In the genomic region with DNA sequence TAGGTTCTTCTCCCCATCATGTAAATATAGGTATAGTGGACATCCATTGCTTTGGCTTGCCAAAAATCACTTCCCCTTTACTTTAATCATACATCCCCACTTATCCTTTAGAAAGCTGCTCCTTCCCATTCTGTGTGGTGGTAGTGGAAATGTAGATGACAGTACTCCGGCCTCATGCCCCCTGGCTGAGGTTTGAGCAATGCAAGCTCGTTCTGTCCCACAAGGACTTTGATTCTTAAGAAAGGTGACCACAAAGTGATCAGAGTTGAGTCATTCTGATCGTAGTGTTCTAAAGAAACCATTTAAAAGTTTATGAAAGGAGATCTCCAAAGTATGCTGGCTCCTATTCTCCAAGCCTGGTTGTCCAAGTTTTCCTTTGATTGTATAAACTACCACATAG, we compare ENCODE assay signal across 16 cellular contexts.
"Had no signal": no experiment of that assay in that cellular context is flagged by ENCODE, and none has a peak within 500 bp of the region (broad histone marks: within the 10 kb centered on the region; RNA-seq: fewer than 3 reads in every experiment).

No MANE protein-coding gene starts in this region.

- H3K27me3 Mint-ChIP-seq: stimulated activated memory B cell treated with anti-CD40 and anti-IgM and Interleukin-4, amounts not matched to agents 10 μg/mL and 1 μg/mL and 100 μg/mL, for 72 hours had no signal

- H3K27ac ChIP-seq: body of pancreas, coronary artery, esophagus muscularis mucosa, left ventricle myocardium inferior, neutrophil, parathyroid adenoma, transverse colon had no signal

- DNase-seq: activated effector memory CD4-positive, alpha-beta T cell treated with Interleukin-2 at 50 U/mL for 16 hours; activated T-cell treated with anti-CD3 and anti-CD28 coated beads, Interleukin-2, amount 50 U/mL, for 1 hour; body of pancreas; central memory CD4-positive, alpha-beta T cell; hypothalamus; left ventricle myocardium inferior; mucosa of descending colon; naive thymus-derived CD4-positive, alpha-beta T cell; transverse colon had no signal

- H3K27me3 ChIP-seq: body of pancreas, esophagus muscularis mucosa, neutrophil, transverse colon had no signal

- H3K4me3 ChIP-seq: body of pancreas, coronary artery, esophagus muscularis mucosa, left ventricle myocardium inferior, mucosa of descending colon, transverse colon had no signal

- ATAC-seq: activated CD4-positive, CD25-positive, alpha-beta regulatory T cell treated with anti-CD3 and anti-CD28 coated beads, Interleukin-2, amount 50 U/mL, for 24 hours; body of pancreas; mucosa of descending colon; naive thymus-derived CD4-positive, alpha-beta T cell; stimulated activated memory B cell treated with anti-CD40 and anti-IgM and Interleukin-4, amounts not matched to agents 10 μg/mL and 1 μg/mL and 100 μg/mL, for 72 hours had no signal

- H3K27ac Mint-ChIP-seq: activated naive CD4-positive, alpha-beta T cell treated with anti-CD3 and anti-CD28 coated beads, Interleukin-2, amount 50 U/mL, for 72 hours; naive thymus-derived CD4-positive, alpha-beta T cell; stimulated activated memory B cell treated with anti-CD40 and anti-IgM and Interleukin-4, amounts not matched to agents 10 μg/mL and 1 μg/mL and 100 μg/mL, for 72 hours had no signal

- H3K9me3 ChIP-seq: neutrophil had no signal

- H3K4me3 Mint-ChIP-seq: naive thymus-derived CD4-positive, alpha-beta T cell; stimulated activated memory B cell treated with anti-CD40 and anti-IgM and Interleukin-4, amounts not matched to agents 10 μg/mL and 1 μg/mL and 100 μg/mL, for 72 hours had no signal

- H2AFZ ChIP-seq: parathyroid adenoma had no signal

- H3K4me1 Mint-ChIP-seq: stimulated activated memory B cell treated with anti-CD40 and anti-IgM and Interleukin-4, amounts not matched to agents 10 μg/mL and 1 μg/mL and 100 μg/mL, for 72 hours had no signal

- H3K4me1 ChIP-seq: body of pancreas, esophagus muscularis mucosa, left ventricle myocardium inferior, parathyroid adenoma, transverse colon had no signal
